ENCODE assay signal across 1 cellular context in the genomic region with DNA sequence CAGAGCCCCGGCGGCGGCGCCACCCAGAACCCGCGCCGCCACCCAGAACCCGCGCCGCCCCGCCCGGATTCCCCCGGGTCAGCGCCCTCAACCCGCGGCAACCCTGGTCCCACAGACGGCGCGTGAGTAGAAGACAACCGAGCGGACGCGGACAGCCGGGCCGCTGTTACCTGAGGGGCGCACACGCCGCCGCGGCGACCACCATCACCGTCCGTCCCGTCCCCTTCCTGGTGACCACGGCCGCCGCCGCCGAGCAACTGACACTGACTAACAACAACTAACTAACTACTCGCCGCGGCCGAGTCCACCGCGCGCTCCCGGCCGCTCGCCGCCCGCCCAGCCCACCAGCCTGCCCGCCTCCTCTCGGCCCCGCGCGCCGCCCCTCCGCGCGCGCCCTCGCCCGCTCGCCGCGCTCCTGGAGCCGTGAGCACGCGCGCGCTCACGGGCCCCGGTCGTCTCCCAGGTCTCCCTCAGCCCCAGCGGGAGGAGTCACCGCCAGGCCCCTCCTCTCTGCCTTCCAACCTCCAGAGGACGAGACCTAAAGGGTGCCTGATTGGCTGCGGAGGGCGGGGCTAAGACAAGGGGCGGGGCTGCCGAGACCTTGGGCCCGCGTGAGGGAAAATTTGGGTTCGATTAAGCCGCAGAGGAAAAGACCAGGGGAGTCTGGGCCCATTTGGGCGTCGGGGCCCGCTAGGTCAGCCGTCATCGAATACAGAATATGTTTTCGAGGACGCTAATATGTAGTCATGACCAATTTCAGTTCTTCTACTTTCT.
A peak's percentile ranks its signal among the peaks of the same experiment; 100 is the strongest.
TF ChIP-seq lines count a peak whose summit lies in the region.

A gene with protein sequence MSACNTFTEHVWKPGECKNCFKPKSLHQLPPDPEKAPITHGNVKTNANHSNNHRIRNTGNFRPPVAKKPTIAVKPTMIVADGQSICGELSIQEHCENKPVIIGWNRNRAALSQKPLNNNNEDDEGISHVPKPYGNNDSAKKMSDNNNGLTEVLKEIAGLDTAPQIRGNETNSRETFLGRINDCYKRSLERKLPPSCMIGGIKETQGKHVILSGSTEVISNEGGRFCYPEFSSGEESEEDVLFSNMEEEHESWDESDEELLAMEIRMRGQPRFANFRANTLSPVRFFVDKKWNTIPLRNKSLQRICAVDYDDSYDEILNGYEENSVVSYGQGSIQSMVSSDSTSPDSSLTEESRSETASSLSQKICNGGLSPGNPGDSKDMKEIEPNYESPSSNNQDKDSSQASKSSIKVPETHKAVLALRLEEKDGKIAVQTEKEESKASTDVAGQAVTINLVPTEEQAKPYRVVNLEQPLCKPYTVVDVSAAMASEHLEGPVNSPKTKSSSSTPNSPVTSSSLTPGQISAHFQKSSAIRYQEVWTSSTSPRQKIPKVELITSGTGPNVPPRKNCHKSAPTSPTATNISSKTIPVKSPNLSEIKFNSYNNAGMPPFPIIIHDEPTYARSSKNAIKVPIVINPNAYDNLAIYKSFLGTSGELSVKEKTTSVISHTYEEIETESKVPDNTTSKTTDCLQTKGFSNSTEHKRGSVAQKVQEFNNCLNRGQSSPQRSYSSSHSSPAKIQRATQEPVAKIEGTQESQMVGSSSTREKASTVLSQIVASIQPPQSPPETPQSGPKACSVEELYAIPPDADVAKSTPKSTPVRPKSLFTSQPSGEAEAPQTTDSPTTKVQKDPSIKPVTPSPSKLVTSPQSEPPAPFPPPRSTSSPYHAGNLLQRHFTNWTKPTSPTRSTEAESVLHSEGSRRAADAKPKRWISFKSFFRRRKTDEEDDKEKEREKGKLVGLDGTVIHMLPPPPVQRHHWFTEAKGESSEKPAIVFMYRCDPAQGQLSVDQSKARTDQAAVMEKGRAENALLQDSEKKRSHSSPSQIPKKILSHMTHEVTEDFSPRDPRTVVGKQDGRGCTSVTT (N-terminal part only) (minus strand): TSS at position 269 of the 774 bp plus-strand sequence. CDS start 238,178 bp downstream, outside the sequence.

TF ChIP-seq in HepG2, 621 proteins besides CTCF, POLR2A, EP300 and RAD21 (continued from another document and continues in another):
- TF ChIP-seq, protein P1, sequence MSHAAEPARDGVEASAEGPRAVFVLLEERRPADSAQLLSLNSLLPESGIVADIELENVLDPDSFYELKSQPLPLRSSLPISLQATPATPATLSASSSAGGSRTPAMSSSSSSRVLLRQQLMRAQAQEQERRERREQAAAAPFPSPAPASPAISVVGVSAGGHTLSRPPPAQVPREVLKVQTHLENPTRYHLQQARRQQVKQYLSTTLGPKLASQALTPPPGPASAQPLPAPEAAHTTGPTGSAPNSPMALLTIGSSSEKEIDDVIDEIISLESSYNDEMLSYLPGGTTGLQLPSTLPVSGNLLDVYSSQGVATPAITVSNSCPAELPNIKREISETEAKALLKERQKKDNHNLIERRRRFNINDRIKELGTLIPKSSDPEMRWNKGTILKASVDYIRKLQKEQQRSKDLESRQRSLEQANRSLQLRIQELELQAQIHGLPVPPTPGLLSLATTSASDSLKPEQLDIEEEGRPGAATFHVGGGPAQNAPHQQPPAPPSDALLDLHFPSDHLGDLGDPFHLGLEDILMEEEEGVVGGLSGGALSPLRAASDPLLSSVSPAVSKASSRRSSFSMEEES (CRISPR knock-in tag; IDR thresholded peaks at IDR 0.05), result 0 out of 2 replicates have a peak, but pooled peaks have one; percentile 7
- TF ChIP-seq PHF21A (CRISPR knock-in tag; IDR thresholded peaks at IDR 0.05) (0 out of 2 replicates have a peak, but pooled peaks have one; percentile 9), PHF8 (CRISPR knock-in tag; IDR thresholded peaks at IDR 0.05) (peak; percentile 67), BRCA1 (CRISPR knock-in tag; IDR thresholded peaks at IDR 0.05) (0 out of 2 replicates have a peak, but pooled peaks have one; percentile 13), SRSF1 (optimal IDR thresholded peaks at IDR 0.05; ENCODE audit: low read depth, low read length) (peak; percentile 16), SAP130 (CRISPR knock-in tag; IDR thresholded peaks at IDR 0.05; ENCODE audit: low read depth) (peak; percentile 17; the same call in 1 of the 2 replicates), SMAD1 (CRISPR knock-in tag; IDR thresholded peaks at IDR 0.05; ENCODE audit: borderline replicate concordance, low read depth) (0 out of 2 replicates have a peak, but pooled peaks have one; percentile 3), ZNF777 (CRISPR knock-in tag; IDR thresholded peaks at IDR 0.05) (peak; percentile 96), ZBTB7A (CRISPR knock-in tag; IDR thresholded peaks at IDR 0.05) (peak; percentile 24; the same call in 1 of the 2 replicates), FOSL1 (CRISPR knock-in tag; IDR thresholded peaks at IDR 0.05; ENCODE audit: borderline replicate concordance) (no peak), XBP1 (CRISPR knock-in tag; IDR thresholded peaks at IDR 0.05) (no peak), ZNF333 (CRISPR knock-in tag; IDR thresholded peaks at IDR 0.05; ENCODE audit: borderline replicate concordance) (no peak), BHLHE40 (IDR thresholded peaks at IDR 0.05; ENCODE audit: low read length) (peak; percentile 32; the same call in 1 of the 2 replicates), STAT5B (CRISPR knock-in tag; IDR thresholded peaks at IDR 0.05) (no peak), SP1 (IDR thresholded peaks at IDR 0.05) (no peak), SP1 (CRISPR knock-in tag; IDR thresholded peaks at IDR 0.05) (peak; percentile 53), SAFB2 (CRISPR knock-in tag; IDR thresholded peaks at IDR 0.05; ENCODE audit: borderline replicate concordance, low read depth) (no peak), HNRNPLL (IDR thresholded peaks at IDR 0.05; ENCODE audit: low read depth, low read length, poor library complexity, severe bottlenecking) (peak; percentile 6), ZNF180 (CRISPR knock-in tag; IDR thresholded peaks at IDR 0.05; ENCODE audit: borderline replicate concordance, low read depth) (no peak), ZNF879 (CRISPR knock-in tag; IDR thresholded peaks at IDR 0.05) (no peak), POLR2AphosphoS5 (IDR thresholded peaks at IDR 0.05; ENCODE audit: low read depth, low read length) (peak; percentile 38; the same call in 1 of the 2 replicates), SMC3 (IDR thresholded peaks at IDR 0.05; ENCODE audit: low read length) (no peak), ZNF589 (CRISPR knock-in tag; conservative IDR thresholded peaks at IDR 0.05) (no peak), IRF2 (CRISPR knock-in tag; IDR thresholded peaks at IDR 0.05) (no peak), ZNF441 (CRISPR knock-in tag; IDR thresholded peaks at IDR 0.05; ENCODE audit: borderline replicate concordance) (no peak)
- TF ChIP-seq, protein P2, sequence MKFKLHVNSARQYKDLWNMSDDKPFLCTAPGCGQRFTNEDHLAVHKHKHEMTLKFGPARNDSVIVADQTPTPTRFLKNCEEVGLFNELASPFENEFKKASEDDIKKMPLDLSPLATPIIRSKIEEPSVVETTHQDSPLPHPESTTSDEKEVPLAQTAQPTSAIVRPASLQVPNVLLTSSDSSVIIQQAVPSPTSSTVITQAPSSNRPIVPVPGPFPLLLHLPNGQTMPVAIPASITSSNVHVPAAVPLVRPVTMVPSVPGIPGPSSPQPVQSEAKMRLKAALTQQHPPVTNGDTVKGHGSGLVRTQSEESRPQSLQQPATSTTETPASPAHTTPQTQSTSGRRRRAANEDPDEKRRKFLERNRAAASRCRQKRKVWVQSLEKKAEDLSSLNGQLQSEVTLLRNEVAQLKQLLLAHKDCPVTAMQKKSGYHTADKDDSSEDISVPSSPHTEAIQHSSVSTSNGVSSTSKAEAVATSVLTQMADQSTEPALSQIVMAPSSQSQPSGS (CRISPR knock-in tag; IDR thresholded peaks at IDR 0.05), result peak; percentile 13; the same call in 1 of the 2 replicates
- TF ChIP-seq, protein P3, sequence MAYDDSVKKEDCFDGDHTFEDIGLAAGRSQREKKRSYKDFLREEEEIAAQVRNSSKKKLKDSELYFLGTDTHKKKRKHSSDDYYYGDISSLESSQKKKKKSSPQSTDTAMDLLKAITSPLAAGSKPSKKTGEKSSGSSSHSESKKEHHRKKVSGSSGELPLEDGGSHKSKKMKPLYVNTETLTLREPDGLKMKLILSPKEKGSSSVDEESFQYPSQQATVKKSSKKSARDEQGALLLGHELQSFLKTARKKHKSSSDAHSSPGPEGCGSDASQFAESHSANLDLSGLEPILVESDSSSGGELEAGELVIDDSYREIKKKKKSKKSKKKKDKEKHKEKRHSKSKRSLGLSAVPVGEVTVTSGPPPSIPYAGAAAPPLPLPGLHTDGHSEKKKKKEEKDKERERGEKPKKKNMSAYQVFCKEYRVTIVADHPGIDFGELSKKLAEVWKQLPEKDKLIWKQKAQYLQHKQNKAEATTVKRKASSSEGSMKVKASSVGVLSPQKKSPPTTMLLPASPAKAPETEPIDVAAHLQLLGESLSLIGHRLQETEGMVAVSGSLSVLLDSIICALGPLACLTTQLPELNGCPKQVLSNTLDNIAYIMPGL (CRISPR knock-in tag; IDR thresholded peaks at IDR 0.05; ENCODE audit: borderline replicate concordance in 1 of 2, low read depth in 1 of 2), result 0 out of 4 replicates have a peak, but pooled peaks of 1 of the 2 experiments have one; percentile 12
- TF ChIP-seq, protein P4, sequence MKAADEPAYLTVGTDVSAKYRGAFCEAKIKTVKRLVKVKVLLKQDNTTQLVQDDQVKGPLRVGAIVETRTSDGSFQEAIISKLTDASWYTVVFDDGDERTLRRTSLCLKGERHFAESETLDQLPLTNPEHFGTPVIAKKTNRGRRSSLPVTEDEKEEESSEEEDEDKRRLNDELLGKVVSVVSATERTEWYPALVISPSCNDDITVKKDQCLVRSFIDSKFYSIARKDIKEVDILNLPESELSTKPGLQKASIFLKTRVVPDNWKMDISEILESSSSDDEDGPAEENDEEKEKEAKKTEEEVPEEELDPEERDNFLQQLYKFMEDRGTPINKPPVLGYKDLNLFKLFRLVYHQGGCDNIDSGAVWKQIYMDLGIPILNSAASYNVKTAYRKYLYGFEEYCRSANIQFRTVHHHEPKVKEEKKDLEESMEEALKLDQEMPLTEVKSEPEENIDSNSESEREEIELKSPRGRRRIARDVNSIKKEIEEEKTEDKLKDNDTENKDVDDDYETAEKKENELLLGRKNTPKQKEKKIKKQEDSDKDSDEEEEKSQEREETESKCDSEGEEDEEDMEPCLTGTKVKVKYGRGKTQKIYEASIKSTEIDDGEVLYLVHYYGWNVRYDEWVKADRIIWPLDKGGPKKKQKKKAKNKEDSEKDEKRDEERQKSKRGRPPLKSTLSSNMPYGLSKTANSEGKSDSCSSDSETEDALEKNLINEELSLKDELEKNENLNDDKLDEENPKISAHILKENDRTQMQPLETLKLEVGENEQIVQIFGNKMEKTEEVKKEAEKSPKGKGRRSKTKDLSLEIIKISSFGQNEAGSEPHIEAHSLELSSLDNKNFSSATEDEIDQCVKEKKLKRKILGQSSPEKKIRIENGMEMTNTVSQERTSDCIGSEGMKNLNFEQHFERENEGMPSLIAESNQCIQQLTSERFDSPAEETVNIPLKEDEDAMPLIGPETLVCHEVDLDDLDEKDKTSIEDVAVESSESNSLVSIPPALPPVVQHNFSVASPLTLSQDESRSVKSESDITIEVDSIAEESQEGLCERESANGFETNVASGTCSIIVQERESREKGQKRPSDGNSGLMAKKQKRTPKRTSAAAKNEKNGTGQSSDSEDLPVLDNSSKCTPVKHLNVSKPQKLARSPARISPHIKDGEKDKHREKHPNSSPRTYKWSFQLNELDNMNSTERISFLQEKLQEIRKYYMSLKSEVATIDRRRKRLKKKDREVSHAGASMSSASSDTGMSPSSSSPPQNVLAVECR (CRISPR knock-in tag; IDR thresholded peaks at IDR 0.05; ENCODE audit: borderline replicate concordance), result peak; percentile 50; the same call in 1 of the 2 replicates
- TF ChIP-seq, protein P5, sequence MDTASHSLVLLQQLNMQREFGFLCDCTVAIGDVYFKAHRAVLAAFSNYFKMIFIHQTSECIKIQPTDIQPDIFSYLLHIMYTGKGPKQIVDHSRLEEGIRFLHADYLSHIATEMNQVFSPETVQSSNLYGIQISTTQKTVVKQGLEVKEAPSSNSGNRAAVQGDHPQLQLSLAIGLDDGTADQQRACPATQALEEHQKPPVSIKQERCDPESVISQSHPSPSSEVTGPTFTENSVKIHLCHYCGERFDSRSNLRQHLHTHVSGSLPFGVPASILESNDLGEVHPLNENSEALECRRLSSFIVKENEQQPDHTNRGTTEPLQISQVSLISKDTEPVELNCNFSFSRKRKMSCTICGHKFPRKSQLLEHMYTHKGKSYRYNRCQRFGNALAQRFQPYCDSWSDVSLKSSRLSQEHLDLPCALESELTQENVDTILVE (CRISPR knock-in tag; IDR thresholded peaks at IDR 0.05), result no peak
- TF ChIP-seq, protein P6, sequence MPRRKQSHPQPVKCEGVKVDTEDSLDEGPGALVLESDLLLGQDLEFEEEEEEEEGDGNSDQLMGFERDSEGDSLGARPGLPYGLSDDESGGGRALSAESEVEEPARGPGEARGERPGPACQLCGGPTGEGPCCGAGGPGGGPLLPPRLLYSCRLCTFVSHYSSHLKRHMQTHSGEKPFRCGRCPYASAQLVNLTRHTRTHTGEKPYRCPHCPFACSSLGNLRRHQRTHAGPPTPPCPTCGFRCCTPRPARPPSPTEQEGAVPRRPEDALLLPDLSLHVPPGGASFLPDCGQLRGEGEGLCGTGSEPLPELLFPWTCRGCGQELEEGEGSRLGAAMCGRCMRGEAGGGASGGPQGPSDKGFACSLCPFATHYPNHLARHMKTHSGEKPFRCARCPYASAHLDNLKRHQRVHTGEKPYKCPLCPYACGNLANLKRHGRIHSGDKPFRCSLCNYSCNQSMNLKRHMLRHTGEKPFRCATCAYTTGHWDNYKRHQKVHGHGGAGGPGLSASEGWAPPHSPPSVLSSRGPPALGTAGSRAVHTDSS (CRISPR knock-in tag; conservative IDR thresholded peaks at IDR 0.05), result no peak
- TF ChIP-seq, protein P7, sequence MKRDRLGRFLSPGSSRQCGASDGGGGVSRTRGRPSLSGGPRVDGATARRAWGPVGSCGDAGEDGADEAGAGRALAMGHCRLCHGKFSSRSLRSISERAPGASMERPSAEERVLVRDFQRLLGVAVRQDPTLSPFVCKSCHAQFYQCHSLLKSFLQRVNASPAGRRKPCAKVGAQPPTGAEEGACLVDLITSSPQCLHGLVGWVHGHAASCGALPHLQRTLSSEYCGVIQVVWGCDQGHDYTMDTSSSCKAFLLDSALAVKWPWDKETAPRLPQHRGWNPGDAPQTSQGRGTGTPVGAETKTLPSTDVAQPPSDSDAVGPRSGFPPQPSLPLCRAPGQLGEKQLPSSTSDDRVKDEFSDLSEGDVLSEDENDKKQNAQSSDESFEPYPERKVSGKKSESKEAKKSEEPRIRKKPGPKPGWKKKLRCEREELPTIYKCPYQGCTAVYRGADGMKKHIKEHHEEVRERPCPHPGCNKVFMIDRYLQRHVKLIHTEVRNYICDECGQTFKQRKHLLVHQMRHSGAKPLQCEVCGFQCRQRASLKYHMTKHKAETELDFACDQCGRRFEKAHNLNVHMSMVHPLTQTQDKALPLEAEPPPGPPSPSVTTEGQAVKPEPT (CRISPR knock-in tag; IDR thresholded peaks at IDR 0.05; ENCODE audit: low read depth), result no peak
- TF ChIP-seq, protein P8, sequence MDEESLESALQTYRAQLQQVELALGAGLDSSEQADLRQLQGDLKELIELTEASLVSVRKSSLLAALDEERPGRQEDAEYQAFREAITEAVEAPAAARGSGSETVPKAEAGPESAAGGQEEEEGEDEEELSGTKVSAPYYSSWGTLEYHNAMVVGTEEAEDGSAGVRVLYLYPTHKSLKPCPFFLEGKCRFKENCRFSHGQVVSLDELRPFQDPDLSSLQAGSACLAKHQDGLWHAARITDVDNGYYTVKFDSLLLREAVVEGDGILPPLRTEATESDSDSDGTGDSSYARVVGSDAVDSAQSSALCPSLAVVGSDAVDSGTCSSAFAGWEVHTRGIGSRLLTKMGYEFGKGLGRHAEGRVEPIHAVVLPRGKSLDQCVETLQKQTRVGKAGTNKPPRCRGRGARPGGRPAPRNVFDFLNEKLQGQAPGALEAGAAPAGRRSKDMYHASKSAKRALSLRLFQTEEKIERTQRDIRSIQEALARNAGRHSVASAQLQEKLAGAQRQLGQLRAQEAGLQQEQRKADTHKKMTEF (CRISPR knock-in tag; IDR thresholded peaks at IDR 0.05), result peak; percentile 14; the same call in 1 of the 2 replicates
